ENCODE assay signal across 1 cellular context in genomic region chr7:135206887-135207738, GRCh38.
A peak's percentile ranks its signal among the peaks of the same experiment; 100 is the strongest.
TF ChIP-seq lines count a peak whose summit lies in the region.

No MANE protein-coding gene starts in this region.

TF ChIP-seq in GM12878, 131 proteins besides CTCF, POLR2A, EP300 and RAD21 (continued from another document):
- TF ChIP-seq BCL3 (IDR thresholded peaks at IDR 0.05; ENCODE audit: borderline replicate concordance, insufficient read depth, low read depth, low read length, poor library complexity, severe bottlenecking), result no peak
- TF ChIP-seq MLLT1 (IDR thresholded peaks at IDR 0.05), result peak; percentile 97
- TF ChIP-seq CHD4 (IDR thresholded peaks at IDR 0.05), result no peak
- peak; percentile 92 for TF ChIP-seq DPF2 (IDR thresholded peaks at IDR 0.05)
- TF ChIP-seq SMAD1 (IDR thresholded peaks at IDR 0.05; ENCODE audit: low read depth, partially characterized antibody), result peak; percentile 62
- TF ChIP-seq IKZF2 (IDR thresholded peaks at IDR 0.05), result peak; percentile 89 to 92
- TF ChIP-seq SMARCA5 (IDR thresholded peaks at IDR 0.05), result no peak; the same call in 1 of the 2 replicates
- TF ChIP-seq, protein P1, sequence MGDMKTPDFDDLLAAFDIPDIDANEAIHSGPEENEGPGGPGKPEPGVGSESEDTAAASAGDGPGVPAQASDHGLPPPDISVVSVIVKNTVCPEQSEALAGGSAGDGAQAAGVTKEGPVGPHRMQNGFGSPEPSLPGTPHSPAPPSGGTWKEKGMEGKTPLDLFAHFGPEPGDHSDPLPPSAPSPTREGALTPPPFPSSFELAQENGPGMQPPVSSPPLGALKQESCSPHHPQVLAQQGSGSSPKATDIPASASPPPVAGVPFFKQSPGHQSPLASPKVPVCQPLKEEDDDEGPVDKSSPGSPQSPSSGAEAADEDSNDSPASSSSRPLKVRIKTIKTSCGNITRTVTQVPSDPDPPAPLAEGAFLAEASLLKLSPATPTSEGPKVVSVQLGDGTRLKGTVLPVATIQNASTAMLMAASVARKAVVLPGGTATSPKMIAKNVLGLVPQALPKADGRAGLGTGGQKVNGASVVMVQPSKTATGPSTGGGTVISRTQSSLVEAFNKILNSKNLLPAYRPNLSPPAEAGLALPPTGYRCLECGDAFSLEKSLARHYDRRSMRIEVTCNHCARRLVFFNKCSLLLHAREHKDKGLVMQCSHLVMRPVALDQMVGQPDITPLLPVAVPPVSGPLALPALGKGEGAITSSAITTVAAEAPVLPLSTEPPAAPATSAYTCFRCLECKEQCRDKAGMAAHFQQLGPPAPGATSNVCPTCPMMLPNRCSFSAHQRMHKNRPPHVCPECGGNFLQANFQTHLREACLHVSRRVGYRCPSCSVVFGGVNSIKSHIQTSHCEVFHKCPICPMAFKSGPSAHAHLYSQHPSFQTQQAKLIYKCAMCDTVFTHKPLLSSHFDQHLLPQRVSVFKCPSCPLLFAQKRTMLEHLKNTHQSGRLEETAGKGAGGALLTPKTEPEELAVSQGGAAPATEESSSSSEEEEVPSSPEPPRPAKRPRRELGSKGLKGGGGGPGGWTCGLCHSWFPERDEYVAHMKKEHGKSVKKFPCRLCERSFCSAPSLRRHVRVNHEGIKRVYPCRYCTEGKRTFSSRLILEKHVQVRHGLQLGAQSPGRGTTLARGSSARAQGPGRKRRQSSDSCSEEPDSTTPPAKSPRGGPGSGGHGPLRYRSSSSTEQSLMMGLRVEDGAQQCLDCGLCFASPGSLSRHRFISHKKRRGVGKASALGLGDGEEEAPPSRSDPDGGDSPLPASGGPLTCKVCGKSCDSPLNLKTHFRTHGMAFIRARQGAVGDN (IDR thresholded peaks at IDR 0.05), result peak; percentile 82; the same call in 1 of the 2 replicates
- TF ChIP-seq USF1 (IDR thresholded peaks at IDR 0.05; ENCODE audit: borderline replicate concordance, extremely low read length, insufficient read depth, low read depth, low read length), result no peak
- no peak for TF ChIP-seq CBFB (IDR thresholded peaks at IDR 0.05; ENCODE audit: low read depth)
- no peak for TF ChIP-seq ZSCAN29 (IDR thresholded peaks at IDR 0.05)
- peak; percentile 59 for TF ChIP-seq MEF2B (IDR thresholded peaks at IDR 0.05; ENCODE audit: partially characterized antibody, poor library complexity, severe bottlenecking)
- TF ChIP-seq, protein P2, sequence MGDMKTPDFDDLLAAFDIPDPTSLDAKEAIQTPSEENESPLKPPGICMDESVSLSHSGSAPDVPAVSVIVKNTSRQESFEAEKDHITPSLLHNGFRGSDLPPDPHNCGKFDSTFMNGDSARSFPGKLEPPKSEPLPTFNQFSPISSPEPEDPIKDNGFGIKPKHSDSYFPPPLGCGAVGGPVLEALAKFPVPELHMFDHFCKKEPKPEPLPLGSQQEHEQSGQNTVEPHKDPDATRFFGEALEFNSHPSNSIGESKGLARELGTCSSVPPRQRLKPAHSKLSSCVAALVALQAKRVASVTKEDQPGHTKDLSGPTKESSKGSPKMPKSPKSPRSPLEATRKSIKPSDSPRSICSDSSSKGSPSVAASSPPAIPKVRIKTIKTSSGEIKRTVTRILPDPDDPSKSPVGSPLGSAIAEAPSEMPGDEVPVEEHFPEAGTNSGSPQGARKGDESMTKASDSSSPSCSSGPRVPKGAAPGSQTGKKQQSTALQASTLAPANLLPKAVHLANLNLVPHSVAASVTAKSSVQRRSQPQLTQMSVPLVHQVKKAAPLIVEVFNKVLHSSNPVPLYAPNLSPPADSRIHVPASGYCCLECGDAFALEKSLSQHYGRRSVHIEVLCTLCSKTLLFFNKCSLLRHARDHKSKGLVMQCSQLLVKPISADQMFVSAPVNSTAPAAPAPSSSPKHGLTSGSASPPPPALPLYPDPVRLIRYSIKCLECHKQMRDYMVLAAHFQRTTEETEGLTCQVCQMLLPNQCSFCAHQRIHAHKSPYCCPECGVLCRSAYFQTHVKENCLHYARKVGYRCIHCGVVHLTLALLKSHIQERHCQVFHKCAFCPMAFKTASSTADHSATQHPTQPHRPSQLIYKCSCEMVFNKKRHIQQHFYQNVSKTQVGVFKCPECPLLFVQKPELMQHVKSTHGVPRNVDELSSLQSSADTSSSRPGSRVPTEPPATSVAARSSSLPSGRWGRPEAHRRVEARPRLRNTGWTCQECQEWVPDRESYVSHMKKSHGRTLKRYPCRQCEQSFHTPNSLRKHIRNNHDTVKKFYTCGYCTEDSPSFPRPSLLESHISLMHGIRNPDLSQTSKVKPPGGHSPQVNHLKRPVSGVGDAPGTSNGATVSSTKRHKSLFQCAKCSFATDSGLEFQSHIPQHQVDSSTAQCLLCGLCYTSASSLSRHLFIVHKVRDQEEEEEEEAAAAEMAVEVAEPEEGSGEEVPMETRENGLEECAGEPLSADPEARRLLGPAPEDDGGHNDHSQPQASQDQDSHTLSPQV (IDR thresholded peaks at IDR 0.05), result 0 out of 2 replicates have a peak, but pooled peaks have one; percentile 37
- 0 out of 2 replicates have a peak, but pooled peaks have one; percentile 6 for TF ChIP-seq MEF2A (IDR thresholded peaks at IDR 0.05; ENCODE audit: insufficient read depth, low read depth, low read length)
TF ChIP-seq in GM12878: peak in this region for 34.
